ENCODE assay signal across 39 cellular contexts in the genomic region with DNA sequence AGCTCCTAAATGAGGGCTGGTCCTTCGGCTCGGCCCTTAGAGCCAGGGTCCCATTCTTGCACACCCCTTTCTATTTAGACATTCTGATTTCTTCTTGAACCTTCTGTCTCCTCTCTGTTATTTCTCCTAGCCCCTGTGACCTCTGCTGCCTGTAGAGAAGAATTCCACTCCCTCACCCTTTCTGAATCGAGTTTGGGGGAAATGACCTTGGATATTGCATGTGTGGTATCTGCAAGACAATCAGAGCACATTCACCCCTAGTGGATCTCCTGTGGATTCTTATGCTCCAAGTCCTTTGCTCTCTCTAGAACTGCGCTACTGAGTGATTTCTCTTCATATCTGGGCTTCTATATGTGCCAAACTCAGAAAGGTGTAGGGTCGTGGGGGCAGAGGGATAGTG. TPM values are rescaled to one million over a fixed set of nuclear protein-coding genes. Genes with fewer than 3 reads are reported as not detected.
"Had no signal": no experiment of that assay in that cellular context is flagged by ENCODE, and none has a peak within 500 bp of the region (broad histone marks: within the 10 kb centered on the region; RNA-seq: fewer than 3 reads in every experiment).

No MANE protein-coding gene starts in this region.

- H3K36me3 Mint-ChIP-seq: activated CD4-positive, alpha-beta memory T cell treated with anti-CD3 and anti-CD28 coated beads for 36 hours; activated naive CD4-positive, alpha-beta T cell treated with anti-CD3 and anti-CD28 coated beads, Interleukin-2, amount 10 ng/mL, durations not matched to agents 7 days and 5 days; activated naive CD4-positive, alpha-beta T cell treated with anti-CD3 and anti-CD28 coated beads, Interleukin-2, amount 50 U/mL, for 24 hours; activated naive CD8-positive, alpha-beta T cell; activated naive CD8-positive, alpha-beta T cell treated with anti-CD3 and anti-CD28 coated beads, Interleukin-2, amount 10 ng/mL, durations not matched to agents 7 days and 5 days; brain; T-cell had no signal

- ATAC-seq: activated CD8-positive, alpha-beta T cell treated with anti-CD3 and anti-CD28 coated beads for 36 hours; activated naive CD8-positive, alpha-beta T cell treated with anti-CD3 and anti-CD28 coated beads, Interleukin-2, amount 50 U/mL, for 24 hours; activated T-cell treated with anti-CD3 and anti-CD28 coated beads, Interleukin-2, amount 50 U/mL, for 4 hours; activated T-cell treated with anti-CD3 and anti-CD28 coated beads, Interleukin-2, amount 50 U/mL, for 72 hours; activated T-helper 17 cell treated with anti-CD3 and anti-CD28 coated beads, Interleukin-2, amount 50 U/mL, for 72 hours; T-cell; T-helper 17 cell had no signal

- H3K27ac Mint-ChIP-seq: activated CD4-positive, alpha-beta memory T cell treated with anti-CD3 and anti-CD28 coated beads for 36 hours; activated CD4-positive, alpha-beta T cell treated with anti-CD3 and anti-CD28 coated beads, Interleukin-2, amount 10 ng/mL, durations not matched to agents 24 days and 14 days; activated CD8-positive, alpha-beta T cell treated with anti-CD3 and anti-CD28 coated beads for 36 hours; activated naive CD4-positive, alpha-beta T cell treated with anti-CD3 and anti-CD28 coated beads, Interleukin-2, amount 10 ng/mL, durations not matched to agents 7 days and 5 days; activated naive CD4-positive, alpha-beta T cell treated with anti-CD3 and anti-CD28 coated beads, Interleukin-2, amount 50 U/mL, for 24 hours; activated naive CD8-positive, alpha-beta T cell; activated naive CD8-positive, alpha-beta T cell treated with anti-CD3 and anti-CD28 coated beads, Interleukin-2, amount 10 ng/mL, durations not matched to agents 7 days and 5 days; activated naive CD8-positive, alpha-beta T cell treated with anti-CD3 and anti-CD28 coated beads, Interleukin-2, amount 50 U/mL, for 24 hours; activated T-cell treated with anti-CD3 and anti-CD28 coated beads, Interleukin-2, amount 50 U/mL, for 72 hours; activated T-helper 1 cell treated with anti-CD3 and anti-CD28 coated beads, Interleukin-12 subunit alpha, Interleukin-12 subunit beta, Interleukin-2, Interleukin-4 antibody, amounts not matched to agents 30 ng/mL and 10 ng/mL and 1 ng/mL, durations not matched to agents 14 hours and 24 hours and 36 hours; activated T-helper 17 cell treated with anti-CD3 and anti-CD28 coated beads, Interleukin-2, amount 50 U/mL, for 72 hours; brain; T-cell; T-helper 17 cell had no signal

- H3K36me3 ChIP-seq: ascending aorta, cardiac muscle cell had no signal

- H3K4me3 Mint-ChIP-seq: activated CD4-positive, alpha-beta memory T cell treated with anti-CD3 and anti-CD28 coated beads for 36 hours; activated CD4-positive, alpha-beta T cell treated with anti-CD3 and anti-CD28 coated beads, Interleukin-2, amount 10 ng/mL, durations not matched to agents 24 days and 14 days; activated CD8-positive, alpha-beta T cell treated with anti-CD3 and anti-CD28 coated beads for 36 hours; activated naive CD4-positive, alpha-beta T cell treated with anti-CD3 and anti-CD28 coated beads, Interleukin-2, amount 10 ng/mL, durations not matched to agents 7 days and 5 days; activated naive CD4-positive, alpha-beta T cell treated with anti-CD3 and anti-CD28 coated beads, Interleukin-2, amount 50 U/mL, for 24 hours; activated naive CD8-positive, alpha-beta T cell; activated naive CD8-positive, alpha-beta T cell treated with anti-CD3 and anti-CD28 coated beads, Interleukin-2, amount 10 ng/mL, durations not matched to agents 7 days and 5 days; activated naive CD8-positive, alpha-beta T cell treated with anti-CD3 and anti-CD28 coated beads, Interleukin-2, amount 50 U/mL, for 24 hours; activated T-cell treated with anti-CD3 and anti-CD28 coated beads, Interleukin-2, amount 50 U/mL, for 4 hours; activated T-cell treated with anti-CD3 and anti-CD28 coated beads, Interleukin-2, amount 50 U/mL, for 72 hours; activated T-helper 1 cell treated with anti-CD3 and anti-CD28 coated beads, Interleukin-12 subunit alpha, Interleukin-12 subunit beta, Interleukin-2, Interleukin-4 antibody, amounts not matched to agents 30 ng/mL and 10 ng/mL and 1 ng/mL, durations not matched to agents 14 hours and 24 hours and 36 hours; activated T-helper 17 cell treated with anti-CD3 and anti-CD28 coated beads, Interleukin-2, amount 50 U/mL, for 72 hours; brain; central memory CD8-positive, alpha-beta T cell; T-cell; T-helper 17 cell had no signal

- H3K4me3 ChIP-seq: ascending aorta, cardiac muscle cell had no signal

- H3K9me3 Mint-ChIP-seq: activated CD4-positive, alpha-beta memory T cell treated with anti-CD3 and anti-CD28 coated beads for 36 hours; activated CD4-positive, alpha-beta T cell treated with anti-CD3 and anti-CD28 coated beads, Interleukin-2, amount 10 ng/mL, durations not matched to agents 24 days and 14 days; activated CD8-positive, alpha-beta T cell treated with anti-CD3 and anti-CD28 coated beads for 36 hours; activated naive CD4-positive, alpha-beta T cell treated with anti-CD3 and anti-CD28 coated beads, Interleukin-2, amount 10 ng/mL, durations not matched to agents 7 days and 5 days; activated naive CD4-positive, alpha-beta T cell treated with anti-CD3 and anti-CD28 coated beads, Interleukin-2, amount 50 U/mL, for 24 hours; activated naive CD8-positive, alpha-beta T cell treated with anti-CD3 and anti-CD28 coated beads, Interleukin-2, amount 10 ng/mL, durations not matched to agents 7 days and 5 days; activated naive CD8-positive, alpha-beta T cell treated with anti-CD3 and anti-CD28 coated beads, Interleukin-2, amount 50 U/mL, for 24 hours; activated T-cell treated with anti-CD3 and anti-CD28 coated beads, Interleukin-2, amount 50 U/mL, for 4 hours; activated T-cell treated with anti-CD3 and anti-CD28 coated beads, Interleukin-2, amount 50 U/mL, for 72 hours; activated T-helper 1 cell treated with anti-CD3 and anti-CD28 coated beads, Interleukin-12 subunit alpha, Interleukin-12 subunit beta, Interleukin-2, Interleukin-4 antibody, amounts not matched to agents 30 ng/mL and 10 ng/mL and 1 ng/mL, durations not matched to agents 14 hours and 24 hours and 36 hours; activated T-helper 17 cell treated with anti-CD3 and anti-CD28 coated beads, Interleukin-2, amount 50 U/mL, for 72 hours; central memory CD8-positive, alpha-beta T cell; T-cell had no signal

- H3K27me3 ChIP-seq: ascending aorta, cardiac muscle cell had no signal

- H3K4me1 Mint-ChIP-seq: activated CD4-positive, alpha-beta T cell treated with anti-CD3 and anti-CD28 coated beads, Interleukin-2, amount 10 ng/mL, durations not matched to agents 24 days and 14 days; activated naive CD4-positive, alpha-beta T cell treated with anti-CD3 and anti-CD28 coated beads, Interleukin-2, amount 10 ng/mL, durations not matched to agents 7 days and 5 days; activated naive CD4-positive, alpha-beta T cell treated with anti-CD3 and anti-CD28 coated beads, Interleukin-2, amount 50 U/mL, for 24 hours; activated naive CD8-positive, alpha-beta T cell treated with anti-CD3 and anti-CD28 coated beads, Interleukin-2, amount 10 ng/mL, durations not matched to agents 7 days and 5 days; activated naive CD8-positive, alpha-beta T cell treated with anti-CD3 and anti-CD28 coated beads, Interleukin-2, amount 50 U/mL, for 24 hours; activated T-helper 17 cell treated with anti-CD3 and anti-CD28 coated beads, Interleukin-2, amount 50 U/mL, for 72 hours; brain; central memory CD8-positive, alpha-beta T cell; T-cell; T-helper 17 cell had no signal

- H3K9me3 ChIP-seq: ascending aorta had no signal

- H3K4me1 ChIP-seq: ascending aorta had no signal

- H3K27ac ChIP-seq: ascending aorta, cardiac muscle cell, VCaP had no signal

- DNase-seq: activated CD4-positive, alpha-beta memory T cell treated with anti-CD3 and anti-CD28 coated beads for 36 hours; activated CD4-positive, alpha-beta T cell treated with anti-CD3 and anti-CD28 coated beads for 4 hours; activated CD4-positive, alpha-beta T cell treated with anti-CD3 and anti-CD28 coated beads, Interleukin-2, amount 10 ng/mL, durations not matched to agents 24 days and 14 days; activated CD4-positive, alpha-beta T cell treated with anti-CD3 and anti-CD28 coated beads, Interleukin-2, amount 50 U/mL, for 1 hour; activated CD4-positive, alpha-beta T cell treated with anti-CD3 and anti-CD28 coated beads, Interleukin-2, amount 50 U/mL, for 4 hours; activated CD4-positive, CD25-positive, alpha-beta regulatory T cell; activated CD4-positive, CD25-positive, alpha-beta regulatory T cell treated with anti-CD3 and anti-CD28 coated beads, Interleukin-2, amount 50 U/mL, for 72 hours; activated CD8-positive, alpha-beta memory T cell treated with anti-CD3 and anti-CD28 coated beads, Interleukin-2, amount 50 U/mL, for 4 hours; activated CD8-positive, alpha-beta T cell treated with anti-CD3 and anti-CD28 coated beads for 36 hours; activated effector memory CD4-positive, alpha-beta T cell treated with Interleukin-2 at 50 U/mL for 16 hours; activated gamma-delta T cell; activated naive CD4-positive, alpha-beta T cell treated with anti-CD3 and anti-CD28 coated beads, Interleukin-2, amount 10 ng/mL, durations not matched to agents 7 days and 5 days; activated naive CD4-positive, alpha-beta T cell treated with Interleukin-2 at 50 U/mL for 16 hours; activated naive CD8-positive, alpha-beta T cell treated with anti-CD3 and anti-CD28 coated beads, Interleukin-2, amount 10 ng/mL, durations not matched to agents 7 days and 5 days; activated naive CD8-positive, alpha-beta T cell treated with anti-CD3 and anti-CD28 coated beads, Interleukin-2, amount 50 U/mL, for 24 hours; activated T-cell treated with anti-CD3 and anti-CD28 coated beads for 4 hours; activated T-cell treated with anti-CD3 and anti-CD28 coated beads, Interleukin-2, amount 50 U/mL, for 1 hour; activated T-cell treated with anti-CD3 and anti-CD28 coated beads, Interleukin-2, amount 50 U/mL, for 4 hours; activated T-cell treated with anti-CD3 and anti-CD28 coated beads, Interleukin-2, amount 50 U/mL, for 72 hours; amygdala; anterior cingulate cortex; caudate nucleus; cerebellar nuclear complex; T-cell; T-helper 17 cell had no signal

RNA-seq across cellular contexts. Expression of gene SLC35D3, which starts 55.0 kb away (rescaled TPM):
- total RNA-seq: activated CD4-positive, alpha-beta memory T cell treated with anti-CD3 and anti-CD28 coated beads for 36 hours; activated CD4-positive, alpha-beta T cell treated with anti-CD3 and anti-CD28 coated beads, Interleukin-2, amount 10 ng/mL, durations not matched to agents 24 days and 14 days; activated CD8-positive, alpha-beta memory T cell treated with anti-CD3 and anti-CD28 coated beads for 36 hours; activated CD8-positive, alpha-beta T cell treated with anti-CD3 and anti-CD28 coated beads for 36 hours; activated naive CD8-positive, alpha-beta T cell treated with anti-CD3 and anti-CD28 coated beads, Interleukin-2, amount 10 ng/mL, durations not matched to agents 7 days and 5 days; activated T-cell treated with anti-CD3 and anti-CD28 coated beads, Interleukin-2, amount 50 U/mL, for 4 hours; activated T-cell treated with anti-CD3 and anti-CD28 coated beads, Interleukin-2, amount 50 U/mL, for 72 hours; activated T-helper 1 cell treated with anti-CD3 and anti-CD28 coated beads, Interleukin-12 subunit alpha, Interleukin-12 subunit beta, Interleukin-2, Interleukin-4 antibody, amounts not matched to agents 30 ng/mL and 10 ng/mL and 1 ng/mL, durations not matched to agents 14 hours and 24 hours and 36 hours; ascending aorta; bronchial epithelial cell; chondrocyte; T-cell; T-helper 1 cell treated with Interleukin-12 subunit alpha and Interleukin-12 subunit beta and Interleukin-4 antibody, amounts not matched to agents 30 ng/mL and 1 ng/mL, for 36 hours; T-helper 2 cell treated with Interferon-gamma antibody and Interleukin-4, amounts not matched to agents 100 ng/mL and 5 ng/mL, for 36 hours had no signal
